ENCODE assay signal across 1 cellular context in genomic region chr10:25015927-25016348, GRCh38.
TF ChIP-seq lines count a peak whose summit lies in the region.

A gene with protein sequence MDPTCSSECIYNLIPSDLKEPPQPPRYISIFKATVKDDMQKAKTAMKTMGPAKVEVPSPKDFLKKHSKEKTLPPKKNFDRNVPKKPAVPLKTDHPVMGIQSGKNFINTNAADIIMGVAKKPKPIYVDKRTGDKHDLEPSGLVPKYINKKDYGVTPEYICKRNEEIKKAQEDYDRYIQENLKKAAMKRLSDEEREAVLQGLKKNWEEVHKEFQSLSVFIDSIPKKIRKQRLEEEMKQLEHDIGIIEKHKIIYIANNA (minus strand): TSS chr10:25016158. CDS start chr10:25015936, 222 bp downstream.

TF ChIP-seq in K562, 482 proteins besides CTCF, POLR2A, EP300 and RAD21 (continued from another document and continues in another):
- TF ChIP-seq, protein P1, sequence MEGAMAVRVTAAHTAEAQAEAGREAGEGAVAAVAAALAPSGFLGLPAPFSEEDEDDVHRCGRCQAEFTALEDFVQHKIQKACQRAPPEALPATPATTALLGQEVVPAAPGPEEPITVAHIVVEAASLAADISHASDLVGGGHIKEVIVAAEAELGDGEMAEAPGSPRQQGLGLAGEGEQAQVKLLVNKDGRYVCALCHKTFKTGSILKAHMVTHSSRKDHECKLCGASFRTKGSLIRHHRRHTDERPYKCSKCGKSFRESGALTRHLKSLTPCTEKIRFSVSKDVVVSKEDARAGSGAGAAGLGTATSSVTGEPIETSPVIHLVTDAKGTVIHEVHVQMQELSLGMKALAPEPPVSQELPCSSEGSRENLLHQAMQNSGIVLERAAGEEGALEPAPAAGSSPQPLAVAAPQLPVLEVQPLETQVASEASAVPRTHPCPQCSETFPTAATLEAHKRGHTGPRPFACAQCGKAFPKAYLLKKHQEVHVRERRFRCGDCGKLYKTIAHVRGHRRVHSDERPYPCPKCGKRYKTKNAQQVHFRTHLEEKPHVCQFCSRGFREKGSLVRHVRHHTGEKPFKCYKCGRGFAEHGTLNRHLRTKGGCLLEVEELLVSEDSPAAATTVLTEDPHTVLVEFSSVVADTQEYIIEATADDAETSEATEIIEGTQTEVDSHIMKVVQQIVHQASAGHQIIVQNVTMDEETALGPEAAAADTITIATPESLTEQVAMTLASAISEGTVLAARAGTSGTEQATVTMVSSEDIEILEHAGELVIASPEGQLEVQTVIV (CRISPR knock-in tag; IDR thresholded peaks at IDR 0.05; ENCODE audit: borderline replicate concordance), result peak; percentile 69; the same call in 1 of the 2 replicates
- TF ChIP-seq IRF9 (tag; IDR thresholded peaks at IDR 0.05) (no peak), SAFB2 (IDR thresholded peaks at IDR 0.05; ENCODE audit: borderline replicate concordance, low read depth, low read length, severe bottlenecking) (no peak), HDAC1 (IDR thresholded peaks at IDR 0.05) (peak in 1 of 2 experiments; percentile 93; a peak in 2 of 4 replicates), KHSRP (IDR thresholded peaks at IDR 0.05) (no peak), E2F1 (CRISPR knock-in tag; IDR thresholded peaks at IDR 0.05) (no peak; the same call in 1 of the 2 replicates), PPARD (CRISPR knock-in tag; IDR thresholded peaks at IDR 0.05) (no peak), HIVEP1 (CRISPR knock-in tag; IDR thresholded peaks at IDR 0.05) (no peak), PRDM10 (IDR thresholded peaks at IDR 0.05; ENCODE audit: partially characterized antibody) (peak; percentile 24), WHSC1 (IDR thresholded peaks at IDR 0.05; ENCODE audit: low read length) (no peak), HEY1 (CRISPR knock-in tag; IDR thresholded peaks at IDR 0.05; ENCODE audit: borderline replicate concordance) (no peak), ZNF586 (CRISPR knock-in tag; conservative IDR thresholded peaks at IDR 0.05) (no peak), ESRRA (IDR thresholded peaks at IDR 0.05; ENCODE audit: borderline replicate concordance, low read depth) (no peak), SIN3B (IDR thresholded peaks at IDR 0.05; ENCODE audit: low read depth) (no peak), ZNF507 (tag; conservative IDR thresholded peaks at IDR 0.05) (no peak), ZNF143 (CRISPR knock-in tag; IDR thresholded peaks at IDR 0.05) (no peak), RFX1 (IDR thresholded peaks at IDR 0.05) (peak; percentile 100), SMAD2 (IDR thresholded peaks at IDR 0.05; ENCODE audit: low read depth, low read length) (no peak), FOXJ2 (tag; IDR thresholded peaks at IDR 0.05) (peak; percentile 97), RBM25 (IDR thresholded peaks at IDR 0.05; ENCODE audit: low read depth, low read length, severe bottlenecking) (no peak), CBX3 (IDR thresholded peaks at IDR 0.05; ENCODE audit: borderline replicate concordance in 1 of 2, low read length in 2 of 2) (no peak), CSDE1 (IDR thresholded peaks at IDR 0.05) (peak in 1 of 2 experiments; percentile 99; a peak in 2 of 4 replicates), SREBF2 (CRISPR knock-in tag; IDR thresholded peaks at IDR 0.05) (no peak), ZNF347 (CRISPR knock-in tag; IDR thresholded peaks at IDR 0.05; ENCODE audit: low read depth) (no peak), RB1 (IDR thresholded peaks at IDR 0.05; ENCODE audit: low read depth) (no peak), TCF3 (CRISPR knock-in tag; IDR thresholded peaks at IDR 0.05) (no peak), KDM2B (CRISPR knock-in tag; IDR thresholded peaks at IDR 0.05) (no peak), TARDBP (IDR thresholded peaks at IDR 0.05) (no peak), MXI1 (IDR thresholded peaks at IDR 0.05; ENCODE audit: low read depth, low read length) (peak; percentile 90), ZNF354B (CRISPR knock-in tag; IDR thresholded peaks at IDR 0.05) (no peak), POLR2B (IDR thresholded peaks at IDR 0.05; ENCODE audit: low read depth, partially characterized antibody) (no peak), SAP30 (IDR thresholded peaks at IDR 0.05; ENCODE audit: borderline replicate concordance, insufficient read depth, low read depth, low read length, poor library complexity, severe bottlenecking) (peak; percentile 69), FOXK1 (CRISPR knock-in tag; IDR thresholded peaks at IDR 0.05; ENCODE audit: borderline replicate concordance) (no peak), SPI1 (IDR thresholded peaks at IDR 0.05; ENCODE audit: borderline replicate concordance, low read depth, low read length) (peak; percentile 53), KDM5B (IDR thresholded peaks at IDR 0.05; ENCODE audit: insufficient replicate concordance, low read depth, low read length) (no peak), MAX (CRISPR knock-in tag; IDR thresholded peaks at IDR 0.05) (no peak), ZNF184 (CRISPR knock-in tag; IDR thresholded peaks at IDR 0.05) (no peak)
- TF ChIP-seq, protein P2, sequence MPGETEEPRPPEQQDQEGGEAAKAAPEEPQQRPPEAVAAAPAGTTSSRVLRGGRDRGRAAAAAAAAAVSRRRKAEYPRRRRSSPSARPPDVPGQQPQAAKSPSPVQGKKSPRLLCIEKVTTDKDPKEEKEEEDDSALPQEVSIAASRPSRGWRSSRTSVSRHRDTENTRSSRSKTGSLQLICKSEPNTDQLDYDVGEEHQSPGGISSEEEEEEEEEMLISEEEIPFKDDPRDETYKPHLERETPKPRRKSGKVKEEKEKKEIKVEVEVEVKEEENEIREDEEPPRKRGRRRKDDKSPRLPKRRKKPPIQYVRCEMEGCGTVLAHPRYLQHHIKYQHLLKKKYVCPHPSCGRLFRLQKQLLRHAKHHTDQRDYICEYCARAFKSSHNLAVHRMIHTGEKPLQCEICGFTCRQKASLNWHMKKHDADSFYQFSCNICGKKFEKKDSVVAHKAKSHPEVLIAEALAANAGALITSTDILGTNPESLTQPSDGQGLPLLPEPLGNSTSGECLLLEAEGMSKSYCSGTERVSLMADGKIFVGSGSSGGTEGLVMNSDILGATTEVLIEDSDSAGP (CRISPR knock-in tag; IDR thresholded peaks at IDR 0.05), result no peak
- TF ChIP-seq, protein P3, sequence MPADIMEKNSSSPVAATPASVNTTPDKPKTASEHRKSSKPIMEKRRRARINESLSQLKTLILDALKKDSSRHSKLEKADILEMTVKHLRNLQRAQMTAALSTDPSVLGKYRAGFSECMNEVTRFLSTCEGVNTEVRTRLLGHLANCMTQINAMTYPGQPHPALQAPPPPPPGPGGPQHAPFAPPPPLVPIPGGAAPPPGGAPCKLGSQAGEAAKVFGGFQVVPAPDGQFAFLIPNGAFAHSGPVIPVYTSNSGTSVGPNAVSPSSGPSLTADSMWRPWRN (IDR thresholded peaks at IDR 0.05; ENCODE audit: low read depth), result no peak
- TF ChIP-seq, protein P4, sequence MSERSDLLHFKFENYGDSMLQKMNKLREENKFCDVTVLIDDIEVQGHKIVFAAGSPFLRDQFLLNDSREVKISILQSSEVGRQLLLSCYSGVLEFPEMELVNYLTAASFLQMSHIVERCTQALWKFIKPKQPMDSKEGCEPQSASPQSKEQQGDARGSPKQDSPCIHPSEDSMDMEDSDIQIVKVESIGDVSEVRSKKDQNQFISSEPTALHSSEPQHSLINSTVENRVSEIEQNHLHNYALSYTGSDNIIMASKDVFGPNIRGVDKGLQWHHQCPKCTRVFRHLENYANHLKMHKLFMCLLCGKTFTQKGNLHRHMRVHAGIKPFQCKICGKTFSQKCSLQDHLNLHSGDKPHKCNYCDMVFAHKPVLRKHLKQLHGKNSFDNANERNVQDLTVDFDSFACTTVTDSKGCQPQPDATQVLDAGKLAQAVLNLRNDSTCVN (CRISPR knock-in tag; IDR thresholded peaks at IDR 0.05), result peak; percentile 87
- TF ChIP-seq, protein P5, sequence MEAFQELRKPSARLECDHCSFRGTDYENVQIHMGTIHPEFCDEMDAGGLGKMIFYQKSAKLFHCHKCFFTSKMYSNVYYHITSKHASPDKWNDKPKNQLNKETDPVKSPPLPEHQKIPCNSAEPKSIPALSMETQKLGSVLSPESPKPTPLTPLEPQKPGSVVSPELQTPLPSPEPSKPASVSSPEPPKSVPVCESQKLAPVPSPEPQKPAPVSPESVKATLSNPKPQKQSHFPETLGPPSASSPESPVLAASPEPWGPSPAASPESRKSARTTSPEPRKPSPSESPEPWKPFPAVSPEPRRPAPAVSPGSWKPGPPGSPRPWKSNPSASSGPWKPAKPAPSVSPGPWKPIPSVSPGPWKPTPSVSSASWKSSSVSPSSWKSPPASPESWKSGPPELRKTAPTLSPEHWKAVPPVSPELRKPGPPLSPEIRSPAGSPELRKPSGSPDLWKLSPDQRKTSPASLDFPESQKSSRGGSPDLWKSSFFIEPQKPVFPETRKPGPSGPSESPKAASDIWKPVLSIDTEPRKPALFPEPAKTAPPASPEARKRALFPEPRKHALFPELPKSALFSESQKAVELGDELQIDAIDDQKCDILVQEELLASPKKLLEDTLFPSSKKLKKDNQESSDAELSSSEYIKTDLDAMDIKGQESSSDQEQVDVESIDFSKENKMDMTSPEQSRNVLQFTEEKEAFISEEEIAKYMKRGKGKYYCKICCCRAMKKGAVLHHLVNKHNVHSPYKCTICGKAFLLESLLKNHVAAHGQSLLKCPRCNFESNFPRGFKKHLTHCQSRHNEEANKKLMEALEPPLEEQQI (IDR thresholded peaks at IDR 0.05), result no peak
- TF ChIP-seq, protein P6, sequence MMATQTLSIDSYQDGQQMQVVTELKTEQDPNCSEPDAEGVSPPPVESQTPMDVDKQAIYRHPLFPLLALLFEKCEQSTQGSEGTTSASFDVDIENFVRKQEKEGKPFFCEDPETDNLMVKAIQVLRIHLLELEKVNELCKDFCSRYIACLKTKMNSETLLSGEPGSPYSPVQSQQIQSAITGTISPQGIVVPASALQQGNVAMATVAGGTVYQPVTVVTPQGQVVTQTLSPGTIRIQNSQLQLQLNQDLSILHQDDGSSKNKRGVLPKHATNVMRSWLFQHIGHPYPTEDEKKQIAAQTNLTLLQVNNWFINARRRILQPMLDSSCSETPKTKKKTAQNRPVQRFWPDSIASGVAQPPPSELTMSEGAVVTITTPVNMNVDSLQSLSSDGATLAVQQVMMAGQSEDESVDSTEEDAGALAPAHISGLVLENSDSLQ (IDR thresholded peaks at IDR 0.05), result peak; percentile 84
- TF ChIP-seq, protein P7, sequence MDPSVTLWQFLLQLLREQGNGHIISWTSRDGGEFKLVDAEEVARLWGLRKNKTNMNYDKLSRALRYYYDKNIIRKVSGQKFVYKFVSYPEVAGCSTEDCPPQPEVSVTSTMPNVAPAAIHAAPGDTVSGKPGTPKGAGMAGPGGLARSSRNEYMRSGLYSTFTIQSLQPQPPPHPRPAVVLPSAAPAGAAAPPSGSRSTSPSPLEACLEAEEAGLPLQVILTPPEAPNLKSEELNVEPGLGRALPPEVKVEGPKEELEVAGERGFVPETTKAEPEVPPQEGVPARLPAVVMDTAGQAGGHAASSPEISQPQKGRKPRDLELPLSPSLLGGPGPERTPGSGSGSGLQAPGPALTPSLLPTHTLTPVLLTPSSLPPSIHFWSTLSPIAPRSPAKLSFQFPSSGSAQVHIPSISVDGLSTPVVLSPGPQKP (CRISPR knock-in tag; IDR thresholded peaks at IDR 0.05), result no peak
